In genomic region chr3:183013857-183014256, GRCh38 we compare ENCODE assay signal across 25 cellular contexts.
"Had no signal": no experiment of that assay in that cellular context is flagged by ENCODE, and none has a peak within 500 bp of the region (broad histone marks: within the 10 kb centered on the region; RNA-seq: fewer than 3 reads in every experiment).

No MANE protein-coding gene starts in this region.

- H3K4me3 Mint-ChIP-seq: dendritic cell treated with granulocyte-macrophage colony-stimulating factor and Interleukin-4, amounts not matched to agents 40 ng/mL and 50 ng/mL, for 4 days; effector memory CD8-positive, alpha-beta T cell; naive thymus-derived CD4-positive, alpha-beta T cell; nephron progenitor cell; stimulated activated naive B cell treated with anti-CD40 and anti-IgM and Interleukin-4, amounts not matched to agents 10 μg/mL and 1 μg/mL and 100 μg/mL, for 72 hours had no signal

- ATAC-seq: effector memory CD8-positive, alpha-beta T cell; gastroesophageal sphincter; left lobe of liver; naive thymus-derived CD4-positive, alpha-beta T cell; psoas muscle; right lobe of liver; stimulated activated naive B cell treated with anti-CD40 and anti-IgM and Interleukin-4, amounts not matched to agents 10 μg/mL and 1 μg/mL and 100 μg/mL, for 72 hours had no signal

- DNase-seq: effector memory CD8-positive, alpha-beta T cell; esophagus squamous epithelium; foreskin fibroblast; glutamatergic neuron; islet precursor cell; mammary epithelial cell; naive thymus-derived CD4-positive, alpha-beta T cell; nephron progenitor cell; psoas muscle; retina; right lobe of liver; stimulated activated CD4-positive, alpha-beta T cell treated with anti-CD3 and anti-CD28 coated beads, Interleukin-15, amount 100 ng/mL, for 24 hours; stimulated activated CD4-positive, alpha-beta T cell treated with anti-CD3 and anti-CD28 coated beads, Interleukin-1b, Interleukin-23, amount 100 ng/mL, for 48 hours; stimulated activated CD4-positive, alpha-beta T cell treated with anti-CD3 and anti-CD28 coated beads, Interleukin-4, amount 100 ng/mL, for 4 hours; stimulated activated naive B cell treated with anti-CD40 and anti-IgM and Interleukin-4, amounts not matched to agents 10 μg/mL and 1 μg/mL and 100 μg/mL, for 72 hours; stomach; substantia nigra; transverse colon had no signal

- H3K9me3 ChIP-seq: esophagus squamous epithelium, gastroesophageal sphincter, neutrophil, psoas muscle, right lobe of liver, stomach, thoracic aorta, transverse colon had no signal

- FAIRE-seq: urothelium cell line had no signal

- H3K4me1 ChIP-seq: esophagus squamous epithelium, psoas muscle, right lobe of liver, transverse colon had no signal

- H3K27me3 Mint-ChIP-seq: dendritic cell treated with granulocyte-macrophage colony-stimulating factor and Interleukin-4, amounts not matched to agents 40 ng/mL and 50 ng/mL, for 4 days; effector memory CD8-positive, alpha-beta T cell; naive thymus-derived CD4-positive, alpha-beta T cell; stimulated activated naive B cell treated with anti-CD40 and anti-IgM and Interleukin-4, amounts not matched to agents 10 μg/mL and 1 μg/mL and 100 μg/mL, for 72 hours had no signal

- H3K4me1 Mint-ChIP-seq: naive thymus-derived CD4-positive, alpha-beta T cell had no signal

- H3K27ac Mint-ChIP-seq: dendritic cell treated with granulocyte-macrophage colony-stimulating factor and Interleukin-4, amounts not matched to agents 40 ng/mL and 50 ng/mL, for 4 days; effector memory CD8-positive, alpha-beta T cell; naive thymus-derived CD4-positive, alpha-beta T cell; nephron progenitor cell; stimulated activated naive B cell treated with anti-CD40 and anti-IgM and Interleukin-4, amounts not matched to agents 10 μg/mL and 1 μg/mL and 100 μg/mL, for 72 hours had no signal

- H3K36me3 ChIP-seq: transverse colon had no signal

- H3K27ac ChIP-seq: epithelial cell of prostate, esophagus squamous epithelium, gastroesophageal sphincter, neutrophil, psoas muscle, right lobe of liver, stomach, thoracic aorta, transverse colon had no signal

- H3K4me3 ChIP-seq: esophagus squamous epithelium, gastroesophageal sphincter, psoas muscle, right lobe of liver, stomach, thoracic aorta, transverse colon had no signal

- H3K27me3 ChIP-seq: esophagus squamous epithelium, gastroesophageal sphincter, neutrophil, right lobe of liver, stomach, transverse colon had no signal

- H3K9me3 Mint-ChIP-seq: effector memory CD8-positive, alpha-beta T cell; naive thymus-derived CD4-positive, alpha-beta T cell; nephron progenitor cell; stimulated activated naive B cell treated with anti-CD40 and anti-IgM and Interleukin-4, amounts not matched to agents 10 μg/mL and 1 μg/mL and 100 μg/mL, for 72 hours had no signal
